In genomic region chr6:98516869-98517268, GRCh38 we compare ENCODE assay signal across 14 cellular contexts.
A peak's percentile ranks its signal among the peaks of the same experiment; 100 is the strongest.
DNase-seq lines count a peak whose midpoint lies in the region; ATAC-seq and TF ChIP-seq lines count a peak whose summit lies in the region.
"Had no signal": no experiment of that assay in that cellular context is flagged by ENCODE, and none has a peak within 500 bp of the region (broad histone marks: within the 10 kb centered on the region; RNA-seq: fewer than 3 reads in every experiment).

No MANE protein-coding gene starts in this region.

- no peak overlapping the region for H3K4me2 ChIP-seq in neuronal stem cell (ENCODE audit: insufficient read depth, low read length, poor library complexity, severe bottlenecking)

- H2BK12ac ChIP-seq in neuronal stem cell (ENCODE audit: low read length) = no peak overlapping the region

- no peak overlapping the region for H2AFZ ChIP-seq in neuronal stem cell (ENCODE audit: low read length)

- no peak overlapping the region for H2AK5ac ChIP-seq in neuronal stem cell (ENCODE audit: low read depth, low read length)

- H3K27ac ChIP-seq in neuronal stem cell (replicated peaks; ENCODE audit: low read length) (no peak overlapping the region), vagina (no peak overlapping the region)

- no peak overlapping the region for H3K4ac ChIP-seq in neuronal stem cell (ENCODE audit: low read length)

- WGBS in neuronal stem cell (ENCODE audit: extremely low coverage in 2 of 2, insufficient read length in 2 of 2, insufficient replicate concordance in 1 of 2), 2 donors = no CpG with 5 or more reads among the region's 4 CpGs

- H3K36me3 ChIP-seq in neuronal stem cell (replicated peaks in 1 of 2; ENCODE audit: control insufficient read depth in 2 of 2, insufficient read depth in 2 of 2, low read length in 2 of 2) = no peaks in the 10 kb centered on the region
- no peaks in the 10 kb centered on the region for H3K36me3 ChIP-seq in vagina
- H3K36me3 ChIP-seq: HAP-1 had no signal

- CTCF ChIA-PET in HEK293T (lab: Yijun Ruan, JAX) = no interaction called here

- H2BK120ac ChIP-seq in neuronal stem cell (ENCODE audit: low read depth, low read length) = no peak overlapping the region

- H3K9me3 ChIP-seq in neuronal stem cell (replicated peaks in 1 of 2; ENCODE audit: control insufficient read depth in 2 of 2, insufficient read depth in 1 of 2, low read depth in 1 of 2, low read length in 2 of 2) (no peaks in the 10 kb centered on the region), vagina (no peaks in the 10 kb centered on the region)
- H3K9me3 ChIP-seq: HAP-1 had no signal

- H2BK15ac ChIP-seq in neuronal stem cell (ENCODE audit: low read length) = no peak overlapping the region

- no peak overlapping the region for H3K14ac ChIP-seq in neuronal stem cell (ENCODE audit: low read length)

- H3K36me3 Mint-ChIP-seq in brain = peaks cover 6% of the 10 kb centered on the region
- no peaks in the 10 kb centered on the region for H3K36me3 Mint-ChIP-seq in activated naive CD8-positive, alpha-beta T cell treated with anti-CD3 and anti-CD28 coated beads, Interleukin-2, amount 50 U/mL, for 24 hours (ENCODE audit: low read depth)

- DNase-seq in HEK293T (ENCODE audit: extremely low spot score) = no peak
- peak; percentile 2 for DNase-seq in NCI-H524 treated with DMSO at 0.1 percent for 48 hours (lab: John Stamatoyannopoulos, UW)
- DNase-seq in neuronal stem cell (ENCODE audit: low spot score) = peak; percentile 31
- DNase-seq in DMS79 treated with DMSO at 0.1 percent for 48 hours (lab: John Stamatoyannopoulos, UW) = no peak
- no peak for DNase-seq in activated naive CD8-positive, alpha-beta T cell treated with anti-CD3 and anti-CD28 coated beads, Interleukin-2, amount 50 U/mL, for 24 hours
- DNase-seq in OCI-M2 (lab: John Stamatoyannopoulos, UW; ENCODE audit: unreplicated experiment) = no peak
- no peak for DNase-seq in vagina (ENCODE audit: extremely low spot score in 2 of 2)
- DNase-seq: C1 segment of cervical spinal cord; CD4-positive, alpha-beta T cell; HFFc6 had no signal

- H4K8ac ChIP-seq in neuronal stem cell (ENCODE audit: low read depth, low read length) = no peak overlapping the region

- peaks cover 39% of the 10 kb centered on the region for H3K4me1 Mint-ChIP-seq in brain
- no peaks in the 10 kb centered on the region for H3K4me1 Mint-ChIP-seq in activated naive CD8-positive, alpha-beta T cell treated with anti-CD3 and anti-CD28 coated beads, Interleukin-2, amount 50 U/mL, for 24 hours
- H3K4me1 Mint-ChIP-seq: B cell had no signal

- no peak overlapping the region for H3K23ac ChIP-seq in neuronal stem cell (ENCODE audit: low read depth, low read length, poor library complexity)

- peaks cover 5 to 16% (median 8%) of the 10 kb centered on the region in 5 experiments for H3K9me3 Mint-ChIP-seq in brain
- peaks cover under 1% of the 10 kb centered on the region for H3K9me3 Mint-ChIP-seq in activated naive CD8-positive, alpha-beta T cell treated with anti-CD3 and anti-CD28 coated beads, Interleukin-2, amount 50 U/mL, for 24 hours

- H3K4me1 ChIP-seq in neuronal stem cell (ENCODE audit: control insufficient read depth in 2 of 2, insufficient read depth in 1 of 2, low read depth in 1 of 2, low read length in 2 of 2) (peaks cover 2 to 8% of the 10 kb centered on the region in 2 donors), vagina (no peaks in the 10 kb centered on the region)
- H3K4me1 ChIP-seq: HAP-1 had no signal

- H3K27ac Mint-ChIP-seq in brain = peak overlapping the region in 3 of 5 experiments; percentile 2 to 74 (median 69)
- H3K27ac Mint-ChIP-seq in activated naive CD8-positive, alpha-beta T cell treated with anti-CD3 and anti-CD28 coated beads, Interleukin-2, amount 50 U/mL, for 24 hours = no peak overlapping the region
- H3K27ac Mint-ChIP-seq: B cell; CD4-positive, alpha-beta T cell; HFFc6 had no signal

- no peaks in the 10 kb centered on the region for H3K27me3 ChIP-seq in neuronal stem cell (ENCODE audit: control insufficient read depth in 3 of 3, insufficient read depth in 3 of 3, low read depth in 1 of 3, low read length in 3 of 3)
- H3K27me3 ChIP-seq in vagina = no peaks in the 10 kb centered on the region

- no peak overlapping the region for H3K9ac ChIP-seq in neuronal stem cell (ENCODE audit: low read depth, low read length, poor library complexity)

- H3K4me3 ChIP-seq in neuronal stem cell (ENCODE audit: low read length in 2 of 2) (no peak overlapping the region), vagina (no peak overlapping the region)
- H3K4me3 ChIP-seq: HAP-1 had no signal

- no peak overlapping the region for H2BK5ac ChIP-seq in neuronal stem cell (ENCODE audit: low read length)

- no peak for TF ChIP-seq POLR2A in vagina (IDR thresholded peaks at IDR 0.05)

- H3K4me3 Mint-ChIP-seq in brain = peak overlapping the region; percentile 20 to 69 (median 44)
- H3K4me3 Mint-ChIP-seq in activated naive CD8-positive, alpha-beta T cell treated with anti-CD3 and anti-CD28 coated beads, Interleukin-2, amount 50 U/mL, for 24 hours = no peak overlapping the region
- H3K4me3 Mint-ChIP-seq: B cell; CD4-positive, alpha-beta T cell; HFFc6 had no signal

- no peak for ATAC-seq in activated naive CD8-positive, alpha-beta T cell treated with anti-CD3 and anti-CD28 coated beads, Interleukin-2, amount 50 U/mL, for 24 hours
- ATAC-seq: HepG2 had no signal

- no peak for TF ChIP-seq CTCF in brain (conservative IDR thresholded peaks at IDR 0.05)
- TF ChIP-seq CTCF in vagina (IDR thresholded peaks at IDR 0.05) = no peak

- no peaks in the 10 kb centered on the region for H3K79me1 ChIP-seq in neuronal stem cell (ENCODE audit: low read depth, low read length)

- POLR2A ChIA-PET in HEK293T (lab: Yijun Ruan, JAX) = no interaction called here

- no peak overlapping the region for H4K91ac ChIP-seq in neuronal stem cell (ENCODE audit: low read depth, low read length, poor library complexity)

- intact Hi-C loops in vagina (cut with DNase I) = no loop called here

- peaks cover 4% of the 10 kb centered on the region for H3K27me3 Mint-ChIP-seq in brain
- H3K27me3 Mint-ChIP-seq in activated naive CD8-positive, alpha-beta T cell treated with anti-CD3 and anti-CD28 coated beads, Interleukin-2, amount 50 U/mL, for 24 hours = no peaks in the 10 kb centered on the region
- H3K27me3 Mint-ChIP-seq: B cell; CD4-positive, alpha-beta T cell had no signal

- H3K18ac ChIP-seq in neuronal stem cell (ENCODE audit: low read length) = no peak overlapping the region

TF ChIP-seq in HEK293T, 16 proteins besides CTCF, POLR2A, EP300 and RAD21:
- TF ChIP-seq LEF1 (IDR thresholded peaks at IDR 0.05; ENCODE audit: borderline replicate concordance) (no peak), TARDBP (IDR thresholded peaks at IDR 0.05) (no peak), PKNOX1 (IDR thresholded peaks at IDR 0.05) (peak; percentile 54)

Comparison
In these comparisons a context has a peak if more than half of its experiments do, and no peak if none do; other contexts are left out.
1. DNase-seq: peak in NCI-H524 treated with DMSO at 0.1 percent for 48 hours (single experiment) and neuronal stem cell (single experiment); none in HEK293T (single experiment), DMS79 treated with DMSO at 0.1 percent for 48 hours (single experiment), activated naive CD8-positive, alpha-beta T cell treated with anti-CD3 and anti-CD28 coated beads, Interleukin-2, amount 50 U/mL, for 24 hours (single experiment), OCI-M2 (single experiment) and vagina (0 of 2).